In the genomic region with DNA sequence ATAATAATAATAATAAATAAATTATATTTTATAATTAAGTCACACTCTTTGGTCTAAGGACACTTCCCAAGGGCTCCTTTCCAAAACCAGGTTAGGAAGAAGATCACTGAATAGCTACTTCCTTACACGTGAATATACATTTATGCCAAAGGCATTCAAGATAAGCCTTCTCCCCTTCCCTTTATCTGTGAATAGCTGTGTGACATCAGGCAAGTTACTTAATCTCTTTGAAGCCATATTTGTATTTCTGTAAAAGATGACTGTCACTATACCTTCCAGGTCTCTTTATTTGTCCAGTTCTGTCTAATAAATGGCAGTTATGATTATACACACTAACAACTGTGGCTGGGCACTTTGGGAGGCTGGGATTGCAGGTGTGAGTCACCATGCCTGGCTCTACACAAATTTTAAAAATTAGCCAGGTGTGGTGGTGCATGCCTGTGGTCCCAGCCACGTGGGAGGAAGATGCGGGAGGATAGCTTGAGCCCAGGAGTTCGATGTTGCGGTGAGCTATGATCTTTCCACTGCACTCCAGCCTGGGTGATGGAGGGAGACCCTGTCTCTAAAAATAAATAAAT, we compare ENCODE assay signal across 1 cellular context.
TF ChIP-seq lines count a peak whose summit lies in the region.

No MANE protein-coding gene starts in this region.

TF ChIP-seq in K562, 482 proteins besides CTCF, POLR2A, EP300 and RAD21 (continues in another document):
- TF ChIP-seq CBFA2T2 (conservative IDR thresholded peaks at IDR 0.05) (peak; percentile 48), CEBPB (tag; IDR thresholded peaks at IDR 0.05) (0 out of 2 replicates have a peak, but pooled peaks have one; percentile 9), ARID1B (IDR thresholded peaks at IDR 0.05) (peak; percentile 69), JUND (IDR thresholded peaks at IDR 0.05; ENCODE audit: borderline replicate concordance, low read depth, low read length) (peak; percentile 29; the same call in 1 of the 2 replicates), JUND (tag; IDR thresholded peaks at IDR 0.05; ENCODE audit: borderline replicate concordance, low read depth, low read length) (0 out of 3 replicates have a peak, but pooled peaks have one; percentile 43), STAG1 (CRISPR knock-in tag; IDR thresholded peaks at IDR 0.05; ENCODE audit: borderline replicate concordance) (no peak), SOX6 (IDR thresholded peaks at IDR 0.05) (peak; percentile 42; the same call in 1 of the 2 replicates), ZNF165 (CRISPR knock-in tag; IDR thresholded peaks at IDR 0.05; ENCODE audit: borderline replicate concordance) (no peak), TAL1 (IDR thresholded peaks at IDR 0.05) (peak; percentile 45; the same call in 1 of the 2 replicates), XRCC3 (IDR thresholded peaks at IDR 0.05) (no peak), RAD51 (IDR thresholded peaks at IDR 0.05; ENCODE audit: borderline replicate concordance, low read depth) (no peak), L3MBTL2 (IDR thresholded peaks at IDR 0.05) (peak; percentile 43), KLF16 (IDR thresholded peaks at IDR 0.05) (no peak), SETDB1 (IDR thresholded peaks at IDR 0.05; ENCODE audit: low read length) (no peak), EHMT2 (IDR thresholded peaks at IDR 0.05) (no peak), NCOR1 (IDR thresholded peaks at IDR 0.05) (peak; percentile 42; the same call in 1 of the 2 replicates), TEAD4 (IDR thresholded peaks at IDR 0.05; ENCODE audit: low read length) (peak; percentile 64; the same call in 1 of the 2 replicates), TEAD4 (CRISPR knock-in tag; IDR thresholded peaks at IDR 0.05; ENCODE audit: borderline replicate concordance) (no peak), DPF2 (IDR thresholded peaks at IDR 0.05) (peak; percentile 33), TEAD2 (tag; IDR thresholded peaks at IDR 0.05) (no peak), ZFX (CRISPR knock-in tag; IDR thresholded peaks at IDR 0.05) (no peak), CBFA2T3 (IDR thresholded peaks at IDR 0.05) (peak; percentile 66), LEF1 (IDR thresholded peaks at IDR 0.05) (peak; percentile 48; the same call in 1 of the 2 replicates), ZEB2 (IDR thresholded peaks at IDR 0.05) (0 out of 2 replicates have a peak, but pooled peaks have one; percentile 32), TCF3 (CRISPR knock-in tag; IDR thresholded peaks at IDR 0.05) (peak; percentile 50; the same call in 1 of the 2 replicates), SRF (CRISPR knock-in tag; IDR thresholded peaks at IDR 0.05) (no peak), KAT2B (IDR thresholded peaks at IDR 0.05; ENCODE audit: low read depth, low read length) (no peak), FOSL1 (tag; conservative IDR thresholded peaks at IDR 0.05) (0 out of 2 replicates have a peak, but pooled peaks have one; percentile 35), FOXP1 (CRISPR knock-in tag; IDR thresholded peaks at IDR 0.05) (no peak), EP400 (IDR thresholded peaks at IDR 0.05) (no peak)
- TF ChIP-seq, protein P1, sequence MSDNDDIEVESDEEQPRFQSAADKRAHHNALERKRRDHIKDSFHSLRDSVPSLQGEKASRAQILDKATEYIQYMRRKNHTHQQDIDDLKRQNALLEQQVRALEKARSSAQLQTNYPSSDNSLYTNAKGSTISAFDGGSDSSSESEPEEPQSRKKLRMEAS (CRISPR knock-in tag; IDR thresholded peaks at IDR 0.05), result peak; percentile 53; the same call in 1 of the 2 replicates
- TF ChIP-seq, protein P2, sequence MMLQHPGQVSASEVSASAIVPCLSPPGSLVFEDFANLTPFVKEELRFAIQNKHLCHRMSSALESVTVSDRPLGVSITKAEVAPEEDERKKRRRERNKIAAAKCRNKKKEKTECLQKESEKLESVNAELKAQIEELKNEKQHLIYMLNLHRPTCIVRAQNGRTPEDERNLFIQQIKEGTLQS (IDR thresholded peaks at IDR 0.05), result peak; percentile 7; the same call in 1 of the 2 replicates
- TF ChIP-seq, protein P2 (CRISPR knock-in tag; conservative IDR thresholded peaks at IDR 0.05), result no peak
- TF ChIP-seq, protein P3, sequence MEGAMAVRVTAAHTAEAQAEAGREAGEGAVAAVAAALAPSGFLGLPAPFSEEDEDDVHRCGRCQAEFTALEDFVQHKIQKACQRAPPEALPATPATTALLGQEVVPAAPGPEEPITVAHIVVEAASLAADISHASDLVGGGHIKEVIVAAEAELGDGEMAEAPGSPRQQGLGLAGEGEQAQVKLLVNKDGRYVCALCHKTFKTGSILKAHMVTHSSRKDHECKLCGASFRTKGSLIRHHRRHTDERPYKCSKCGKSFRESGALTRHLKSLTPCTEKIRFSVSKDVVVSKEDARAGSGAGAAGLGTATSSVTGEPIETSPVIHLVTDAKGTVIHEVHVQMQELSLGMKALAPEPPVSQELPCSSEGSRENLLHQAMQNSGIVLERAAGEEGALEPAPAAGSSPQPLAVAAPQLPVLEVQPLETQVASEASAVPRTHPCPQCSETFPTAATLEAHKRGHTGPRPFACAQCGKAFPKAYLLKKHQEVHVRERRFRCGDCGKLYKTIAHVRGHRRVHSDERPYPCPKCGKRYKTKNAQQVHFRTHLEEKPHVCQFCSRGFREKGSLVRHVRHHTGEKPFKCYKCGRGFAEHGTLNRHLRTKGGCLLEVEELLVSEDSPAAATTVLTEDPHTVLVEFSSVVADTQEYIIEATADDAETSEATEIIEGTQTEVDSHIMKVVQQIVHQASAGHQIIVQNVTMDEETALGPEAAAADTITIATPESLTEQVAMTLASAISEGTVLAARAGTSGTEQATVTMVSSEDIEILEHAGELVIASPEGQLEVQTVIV (CRISPR knock-in tag; IDR thresholded peaks at IDR 0.05; ENCODE audit: borderline replicate concordance), result no peak
- TF ChIP-seq, protein P4, sequence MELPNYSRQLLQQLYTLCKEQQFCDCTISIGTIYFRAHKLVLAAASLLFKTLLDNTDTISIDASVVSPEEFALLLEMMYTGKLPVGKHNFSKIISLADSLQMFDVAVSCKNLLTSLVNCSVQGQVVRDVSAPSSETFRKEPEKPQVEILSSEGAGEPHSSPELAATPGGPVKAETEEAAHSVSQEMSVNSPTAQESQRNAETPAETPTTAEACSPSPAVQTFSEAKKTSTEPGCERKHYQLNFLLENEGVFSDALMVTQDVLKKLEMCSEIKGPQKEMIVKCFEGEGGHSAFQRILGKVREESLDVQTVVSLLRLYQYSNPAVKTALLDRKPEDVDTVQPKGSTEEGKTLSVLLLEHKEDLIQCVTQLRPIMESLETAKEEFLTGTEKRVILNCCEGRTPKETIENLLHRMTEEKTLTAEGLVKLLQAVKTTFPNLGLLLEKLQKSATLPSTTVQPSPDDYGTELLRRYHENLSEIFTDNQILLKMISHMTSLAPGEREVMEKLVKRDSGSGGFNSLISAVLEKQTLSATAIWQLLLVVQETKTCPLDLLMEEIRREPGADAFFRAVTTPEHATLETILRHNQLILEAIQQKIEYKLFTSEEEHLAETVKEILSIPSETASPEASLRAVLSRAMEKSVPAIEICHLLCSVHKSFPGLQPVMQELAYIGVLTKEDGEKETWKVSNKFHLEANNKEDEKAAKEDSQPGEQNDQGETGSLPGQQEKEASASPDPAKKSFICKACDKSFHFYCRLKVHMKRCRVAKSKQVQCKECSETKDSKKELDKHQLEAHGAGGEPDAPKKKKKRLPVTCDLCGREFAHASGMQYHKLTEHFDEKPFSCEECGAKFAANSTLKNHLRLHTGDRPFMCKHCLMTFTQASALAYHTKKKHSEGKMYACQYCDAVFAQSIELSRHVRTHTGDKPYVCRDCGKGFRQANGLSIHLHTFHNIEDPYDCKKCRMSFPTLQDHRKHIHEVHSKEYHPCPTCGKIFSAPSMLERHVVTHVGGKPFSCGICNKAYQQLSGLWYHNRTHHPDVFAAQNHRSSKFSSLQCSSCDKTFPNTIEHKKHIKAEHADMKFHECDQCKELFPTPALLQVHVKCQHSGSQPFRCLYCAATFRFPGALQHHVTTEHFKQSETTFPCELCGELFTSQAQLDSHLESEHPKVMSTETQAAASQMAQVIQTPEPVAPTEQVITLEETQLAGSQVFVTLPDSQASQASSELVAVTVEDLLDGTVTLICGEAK (IDR thresholded peaks at IDR 0.05), result no peak
- TF ChIP-seq, protein P4 (CRISPR knock-in tag; IDR thresholded peaks at IDR 0.05), result no peak
- TF ChIP-seq, protein P5, sequence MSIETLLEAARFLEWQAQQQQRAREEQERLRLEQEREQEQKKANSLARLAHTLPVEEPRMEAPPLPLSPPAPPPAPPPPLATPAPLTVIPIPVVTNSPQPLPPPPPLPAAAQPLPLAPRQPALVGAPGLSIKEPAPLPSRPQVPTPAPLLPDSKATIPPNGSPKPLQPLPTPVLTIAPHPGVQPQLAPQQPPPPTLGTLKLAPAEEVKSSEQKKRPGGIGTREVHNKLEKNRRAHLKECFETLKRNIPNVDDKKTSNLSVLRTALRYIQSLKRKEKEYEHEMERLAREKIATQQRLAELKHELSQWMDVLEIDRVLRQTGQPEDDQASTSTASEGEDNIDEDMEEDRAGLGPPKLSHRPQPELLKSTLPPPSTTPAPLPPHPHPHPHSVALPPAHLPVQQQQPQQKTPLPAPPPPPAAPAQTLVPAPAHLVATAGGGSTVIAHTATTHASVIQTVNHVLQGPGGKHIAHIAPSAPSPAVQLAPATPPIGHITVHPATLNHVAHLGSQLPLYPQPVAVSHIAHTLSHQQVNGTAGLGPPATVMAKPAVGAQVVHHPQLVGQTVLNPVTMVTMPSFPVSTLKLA (conservative IDR thresholded peaks at IDR 0.05), result 0 out of 4 replicates have a peak, but pooled peaks of 1 of the 2 experiments have one; percentile 14
